In genomic region chr17:20022701-20023100, GRCh38 we compare ENCODE assay signal across 26 cellular contexts. TPM values are rescaled to one million over a fixed set of nuclear protein-coding genes. Genes with fewer than 3 reads are reported as not detected.
DNase-seq lines count a peak whose midpoint lies in the region; ATAC-seq, FAIRE-seq and TF ChIP-seq lines count a peak whose summit lies in the region.
"Had no signal": no experiment of that assay in that cellular context is flagged by ENCODE, and none has a peak within 500 bp of the region (broad histone marks: within the 10 kb centered on the region; RNA-seq: fewer than 3 reads in every experiment).

No MANE protein-coding gene starts in this region.

- H4K20me1 ChIP-seq in astrocyte (ENCODE audit: insufficient read depth, low read length), result no peaks in the 10 kb centered on the region

- no peak overlapping the region for H3K27ac Mint-ChIP-seq in astrocyte (ENCODE audit: unreplicated experiment)
- H3K27ac Mint-ChIP-seq: B cell; CD8-positive, alpha-beta T cell had no signal

- H3K36me3 ChIP-seq in astrocyte (ENCODE audit: insufficient read depth, low read length) (no peaks in the 10 kb centered on the region), tibial artery (peaks cover 0 to 9% (median 7%) of the 10 kb centered on the region in 3 donors)
- H3K36me3 ChIP-seq: MG63 had no signal

- no peaks in the 10 kb centered on the region for H3K27me3 ChIP-seq in astrocyte (ENCODE audit: insufficient read depth, low read length)
- no peaks in the 10 kb centered on the region for H3K27me3 ChIP-seq in tibial artery
- H3K27me3 ChIP-seq: MG63 had no signal

- no peak for DNase-seq in GM12891 (ENCODE audit: insufficient read length, low spot score)
- DNase-seq in astrocyte (ENCODE audit: low read depth), result peak; percentile 4
- DNase-seq in fibroblast of peridontal ligament (ENCODE audit: extremely low read depth), result peak; percentile 3
- peak; percentile 58 to 66 for DNase-seq in tibial artery
- no peak for DNase-seq in cerebellar nuclear complex (lab: John Stamatoyannopoulos, UW)
- DNase-seq: Caco-2; CD8-positive, alpha-beta T cell; KBM-7; MG63; NCI-H1105 treated with DMSO at 0.1 percent for 48 hours; NCI-H146; NCI-H1930; NCI-H2107; NCI-H526; NK-92 treated with Interleukin-12 subunit alpha and Interleukin-12 subunit beta, amount 100 ng/mL, for 24 hours; PC-3; SK-N-SH had no signal

- FAIRE-seq in GM12891 (lab: Jason Lieb, UNC) (peak; percentile 33), astrocyte (lab: Jason Lieb, UNC) (no peak)
- FAIRE-seq: A549, G401.6, GM12878, GM19239, H54 had no signal

- H3K79me2 ChIP-seq in astrocyte (ENCODE audit: insufficient read depth, low read length), result no peaks in the 10 kb centered on the region

- no peak for TF ChIP-seq POLR2A in GM12891 (IDR thresholded peaks at IDR 0.05; ENCODE audit: low read depth, low read length)

- no peak overlapping the region for H3K4me3 Mint-ChIP-seq in astrocyte (ENCODE audit: unreplicated experiment)
- H3K4me3 Mint-ChIP-seq: B cell; CD8-positive, alpha-beta T cell had no signal

- peaks cover 9% of the 10 kb centered on the region for H3K27me3 Mint-ChIP-seq in astrocyte (ENCODE audit: low read depth, unreplicated experiment)

- ATAC-seq in HG03095 (IDR thresholded peaks at IDR 0.05; ENCODE audit: unreplicated experiment) (no peak), GM21717 (IDR thresholded peaks at IDR 0.05; ENCODE audit: unreplicated experiment) (no peak)
- ATAC-seq: A549; CD8-positive, alpha-beta T cell; GM12878; PC-3 had no signal

- no peak overlapping the region for H3K4me2 ChIP-seq in astrocyte (ENCODE audit: low read length)
- H3K4me2 ChIP-seq: A549, SK-N-SH had no signal

- H3K4me3 ChIP-seq in astrocyte (ENCODE audit: insufficient read depth, low read depth, low read length) (no peak overlapping the region), tibial artery (no peak overlapping the region)
- H3K4me3 ChIP-seq: A549, GM12878, MG63 had no signal

- TF ChIP-seq CTCF in astrocyte (IDR thresholded peaks at IDR 0.05; ENCODE audit: insufficient read depth, low read depth, low read length) (no peak), tibial artery (IDR thresholded peaks at IDR 0.05) (no peak)

- H3K27ac ChIP-seq in astrocyte (ENCODE audit: low read depth, low read length), result no peak overlapping the region
- peak overlapping the region in 1 of 2 donors; percentile 7 for H3K27ac ChIP-seq in tibial artery
- H3K27ac ChIP-seq: A549, C4-2B had no signal

- no peaks in the 10 kb centered on the region for H3K9me3 ChIP-seq in astrocyte (ENCODE audit: insufficient read depth, low read depth, low read length)
- H3K9me3 ChIP-seq in tibial artery, result no peaks in the 10 kb centered on the region
- H3K9me3 ChIP-seq: A549, Caco-2, MG63, SK-N-SH had no signal

- no peaks in the 10 kb centered on the region for H3K36me3 Mint-ChIP-seq in astrocyte (ENCODE audit: low read depth, unreplicated experiment)
- H3K36me3 Mint-ChIP-seq: CD8-positive, alpha-beta T cell had no signal

- no peaks in the 10 kb centered on the region for H3K4me1 ChIP-seq in astrocyte (ENCODE audit: insufficient read depth, low read length)
- H3K4me1 ChIP-seq in tibial artery, result peaks cover 0 to 14% (median 0%) of the 10 kb centered on the region in 4 donors
- H3K4me1 ChIP-seq: Caco-2 had no signal

- no peaks in the 10 kb centered on the region for H3K4me1 Mint-ChIP-seq in astrocyte (ENCODE audit: low read depth, unreplicated experiment)
- H3K4me1 Mint-ChIP-seq: B cell had no signal

- no peak overlapping the region for H2AFZ ChIP-seq in astrocyte (ENCODE audit: low read depth, low read length)

- no peaks in the 10 kb centered on the region for H3K9me3 Mint-ChIP-seq in astrocyte (ENCODE audit: unreplicated experiment)
- H3K9me3 Mint-ChIP-seq: CD8-positive, alpha-beta T cell had no signal

- intact Hi-C loops in tibial artery (cut with DNase I; ENCODE audit: low total_unique reads), result no loop called here

- no peak overlapping the region for H3K9ac ChIP-seq in astrocyte (ENCODE audit: low read length)
- H3K9ac ChIP-seq: SK-N-SH had no signal

TF ChIP-seq in GM12891, 5 proteins besides CTCF, POLR2A, EP300 and RAD21:
- TF ChIP-seq SPI1 (IDR thresholded peaks at IDR 0.05; ENCODE audit: low read depth, low read length) (no peak), TAF1 (IDR thresholded peaks at IDR 0.05; ENCODE audit: low read depth, low read length) (no peak), POLR2AphosphoS5 (IDR thresholded peaks at IDR 0.05; ENCODE audit: low read depth, low read length) (no peak), POU2F2 (IDR thresholded peaks at IDR 0.05; ENCODE audit: low read depth, low read length) (no peak), PAX5 (IDR thresholded peaks at IDR 0.05; ENCODE audit: insufficient read depth, low read length, severe bottlenecking) (no peak)

RNA-seq across cellular contexts. Expression of gene SPECC1, which starts 13.5 kb away (rescaled TPM):
- polyA plus RNA-seq in GM12891 (2012; ENCODE audit: low read depth, missing spikeins), result 25.5 TPM
- 83.0 and 83.5 TPM in 2 replicates for total RNA-seq in astrocyte

RNA-seq across cellular contexts. Expression of gene AKAP10, which starts 45.1 kb away (rescaled TPM):
- 8.1 TPM for polyA plus RNA-seq in GM12891 (2012; ENCODE audit: low read depth, missing spikeins)
- total RNA-seq in astrocyte, result 27.8 and 28.9 TPM in 2 replicates

Comparison
In these comparisons a context has a peak if more than half of its experiments do, and no peak if none do; other contexts are left out.
1. DNase-seq: peak in astrocyte (single experiment), fibroblast of peridontal ligament (single experiment) and tibial artery (2 of 2); none in GM12891 (single experiment) and cerebellar nuclear complex (0 of 2).